8 cellular contexts compared by ENCODE assay signal in the genomic region with DNA sequence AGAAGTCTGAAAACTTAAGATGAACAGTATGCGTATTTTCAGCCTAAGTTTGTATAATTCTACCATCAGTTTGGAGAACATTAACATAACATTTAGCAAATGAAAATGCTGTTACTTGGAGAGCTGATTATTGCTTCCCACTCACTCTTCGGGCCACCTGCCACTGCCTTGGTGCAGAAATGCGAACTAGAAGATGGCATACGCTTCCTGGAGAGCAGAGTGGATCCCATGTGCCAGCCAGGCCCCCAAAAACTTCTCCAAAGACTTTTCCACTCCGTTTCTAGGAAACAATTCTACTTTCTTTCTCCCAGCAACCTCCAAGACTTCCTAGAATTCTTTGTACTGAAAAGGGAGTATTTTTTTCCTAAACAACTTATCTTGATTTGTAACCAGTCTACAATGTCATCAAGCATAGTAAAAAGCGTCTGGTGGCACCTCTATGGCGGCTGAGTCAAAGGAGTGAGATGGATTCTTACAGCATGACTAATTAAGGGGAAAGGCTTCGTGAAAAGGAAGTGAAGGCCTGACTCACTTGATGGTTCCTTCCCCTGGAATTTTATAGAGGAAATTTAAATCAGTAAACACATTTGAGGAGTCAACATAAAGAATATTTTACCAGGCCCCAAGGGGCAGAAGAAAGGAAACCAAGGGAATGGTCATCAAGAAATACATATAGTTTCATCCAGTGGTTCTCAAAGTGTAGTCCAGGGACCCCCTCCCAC. TPM values are rescaled to one million over a fixed set of nuclear protein-coding genes. Genes with fewer than 3 reads are reported as not detected.
DNase-seq lines count a peak whose midpoint lies in the region; ATAC-seq and TF ChIP-seq lines count a peak whose summit lies in the region.

No MANE protein-coding gene starts in this region.

- H4K20me1 ChIP-seq in SK-N-SH (ENCODE audit: insufficient read depth), result no peaks in the 10 kb centered on the region

- POLR2A ChIA-PET in SK-N-SH (lab: Yijun Ruan, JAX), result no interaction called here

- H3K27me3 ChIP-seq in SK-N-SH (ENCODE audit: insufficient read depth) (no peaks in the 10 kb centered on the region), psoas muscle (ENCODE audit: insufficient read depth in 3 of 3, low read length in 2 of 3) (no peaks in the 10 kb centered on the region), prostate gland (replicated peaks; ENCODE audit: insufficient read depth) (no peaks in the 10 kb centered on the region)

- TF ChIP-seq RAD21 in SK-N-SH (IDR thresholded peaks at IDR 0.05; ENCODE audit: low read length), result no peak

- ATAC-seq in psoas muscle (peak; percentile 76 to 94 (median 87)), HG03378 (IDR thresholded peaks at IDR 0.05; ENCODE audit: unreplicated experiment) (no peak)

- WGBS in SK-N-SH (ENCODE audit: low lambda C conversion rate), result 35% methylated on average over 8 of the region's 8 CpGs
- whole genome bisulfite sequencing in psoas muscle, 3 donors, result 66 to 75% (median 72%) methylated on average over 8 of the region's 8 CpGs
- 65% methylated on average over 8 of the region's 8 CpGs for WGBS in prostate gland

- H3K4me2 ChIP-seq in SK-N-SH, result peak overlapping the region; percentile 73

- peaks cover 68% of the 10 kb centered on the region for H3F3A ChIP-seq in SK-N-SH (replicated peaks; ENCODE audit: insufficient read depth)

- no peaks in the 10 kb centered on the region for H3K9me3 ChIP-seq in SK-N-SH
- no peaks in the 10 kb centered on the region for H3K9me3 ChIP-seq in psoas muscle
- no peaks in the 10 kb centered on the region for H3K9me3 ChIP-seq in prostate gland

- no peaks in the 10 kb centered on the region for H3K9me2 ChIP-seq in SK-N-SH

- TF ChIP-seq CTCF in SK-N-SH (IDR thresholded peaks at IDR 0.05), result no peak
- TF ChIP-seq CTCF in fibroblast of the aortic adventitia (IDR thresholded peaks at IDR 0.05; ENCODE audit: insufficient read depth, low read length), result no peak
- TF ChIP-seq CTCF in psoas muscle (IDR thresholded peaks at IDR 0.05), result no peak
- TF ChIP-seq CTCF in prostate gland (IDR thresholded peaks at IDR 0.05), result no peak

- no peak for TF ChIP-seq POLR2A in prostate gland (IDR thresholded peaks at IDR 0.05)

- H3K79me2 ChIP-seq in SK-N-SH (ENCODE audit: insufficient read depth), result peaks cover 73% of the 10 kb centered on the region

- H2AFZ ChIP-seq in SK-N-SH (ENCODE audit: low read depth), result no peak overlapping the region

- H3K9ac ChIP-seq in SK-N-SH, result peak overlapping the region; percentile 68

- DNase-seq in GM04504 (ENCODE audit: low read depth) (peak; percentile 77), SK-N-SH (no peak), fibroblast of the aortic adventitia (ENCODE audit: low read depth) (peak; percentile 90), psoas muscle (no peak), prostate gland (ENCODE audit: low spot score) (no peak)
- no peak for DNase-seq in effector CD4-positive, alpha-beta T cell
- DNase-seq in central memory CD4-positive, alpha-beta T cell, result no peak

- H3K4me1 ChIP-seq in SK-N-SH (ENCODE audit: control insufficient read depth in 1 of 2, insufficient read depth in 2 of 2, low read depth in 1 of 2, low read length in 1 of 2) (peaks cover 3 to 76% of the 10 kb centered on the region in 2 experiments), psoas muscle (peaks cover 31% of the 10 kb centered on the region), prostate gland (replicated peaks) (no peaks in the 10 kb centered on the region)

- H3K4me3 ChIP-seq in SK-N-SH (ENCODE audit: low read depth in 2 of 2, low read length in 1 of 2) (0 out of 4 replicates have a peak overlapping the region, but pooled peaks of 1 of the 2 experiments have one; percentile 6), fibroblast of the aortic adventitia (ENCODE audit: low read depth, low read length) (peak overlapping the region; percentile 16), psoas muscle (no peak overlapping the region), prostate gland (no peak overlapping the region)

- intact Hi-C loops in psoas muscle (cut with DNase I), result loop anchor here in 1 of 2 donors (10.0 kb wide), 1 partner anchor 103 kb away; no protein-coding TSS in a partner anchor
- intact Hi-C loops in prostate gland (cut with DNase I), result no loop called here

- TF ChIP-seq EP300 in SK-N-SH (IDR thresholded peaks at IDR 0.05; ENCODE audit: borderline replicate concordance in 1 of 2, low read depth in 1 of 2, low read length in 1 of 2), result peak in 1 of 2 experiments; percentile 96; a peak in 2 of 4 replicates

- H3K36me3 ChIP-seq in SK-N-SH (replicated peaks in 1 of 2; ENCODE audit: control insufficient read depth in 1 of 2, insufficient read depth in 2 of 2, low read length in 1 of 2) (peaks cover 33 to 59% of the 10 kb centered on the region in 2 experiments), psoas muscle (ENCODE audit: insufficient read depth in 1 of 2, low read depth in 1 of 2) (peaks cover 5 to 51% of the 10 kb centered on the region in 2 donors), prostate gland (no peaks in the 10 kb centered on the region)

- H3K27ac ChIP-seq in SK-N-SH (ENCODE audit: low read depth in 2 of 2, low read length in 1 of 2) (peak overlapping the region; percentile 77 to 98; a peak in 3 of 4 replicates), psoas muscle (peak overlapping the region; percentile 78), prostate gland (no peak overlapping the region)

- CTCF ChIA-PET in SK-N-SH (lab: Yijun Ruan, JAX), result no interaction called here

TF ChIP-seq in SK-N-SH, 30 proteins besides CTCF, POLR2A, EP300 and RAD21 (continues in another document):
- TF ChIP-seq EZH2phosphoT487 (IDR thresholded peaks at IDR 0.05; ENCODE audit: borderline replicate concordance, low read depth), result no peak
- no peak for TF ChIP-seq TAF1 (IDR thresholded peaks at IDR 0.05; ENCODE audit: borderline replicate concordance, low read depth, low read length)
- TF ChIP-seq TCF12 (IDR thresholded peaks at IDR 0.05), result peak; percentile 91
- peak; percentile 76; the same call in 1 of the 2 replicates for TF ChIP-seq YY1 (IDR thresholded peaks at IDR 0.05; ENCODE audit: low read depth)
- TF ChIP-seq RFX5 (IDR thresholded peaks at IDR 0.05; ENCODE audit: low read length), result no peak
- peak; percentile 61; the same call in 1 of the 2 replicates for TF ChIP-seq ELF1 (IDR thresholded peaks at IDR 0.05)
- TF ChIP-seq NRF1 (IDR thresholded peaks at IDR 0.05; ENCODE audit: low read depth, low read length), result no peak
- no peak for TF ChIP-seq RCOR1 (IDR thresholded peaks at IDR 0.05; ENCODE audit: low read length)
- TF ChIP-seq, protein P1, sequence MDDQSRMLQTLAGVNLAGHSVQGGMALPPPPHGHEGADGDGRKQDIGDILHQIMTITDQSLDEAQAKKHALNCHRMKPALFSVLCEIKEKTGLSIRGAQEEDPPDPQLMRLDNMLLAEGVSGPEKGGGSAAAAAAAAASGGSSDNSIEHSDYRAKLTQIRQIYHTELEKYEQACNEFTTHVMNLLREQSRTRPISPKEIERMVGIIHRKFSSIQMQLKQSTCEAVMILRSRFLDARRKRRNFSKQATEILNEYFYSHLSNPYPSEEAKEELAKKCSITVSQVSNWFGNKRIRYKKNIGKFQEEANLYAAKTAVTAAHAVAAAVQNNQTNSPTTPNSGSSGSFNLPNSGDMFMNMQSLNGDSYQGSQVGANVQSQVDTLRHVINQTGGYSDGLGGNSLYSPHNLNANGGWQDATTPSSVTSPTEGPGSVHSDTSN (IDR thresholded peaks at IDR 0.05), result peak; percentile 85
- TF ChIP-seq, protein P2, sequence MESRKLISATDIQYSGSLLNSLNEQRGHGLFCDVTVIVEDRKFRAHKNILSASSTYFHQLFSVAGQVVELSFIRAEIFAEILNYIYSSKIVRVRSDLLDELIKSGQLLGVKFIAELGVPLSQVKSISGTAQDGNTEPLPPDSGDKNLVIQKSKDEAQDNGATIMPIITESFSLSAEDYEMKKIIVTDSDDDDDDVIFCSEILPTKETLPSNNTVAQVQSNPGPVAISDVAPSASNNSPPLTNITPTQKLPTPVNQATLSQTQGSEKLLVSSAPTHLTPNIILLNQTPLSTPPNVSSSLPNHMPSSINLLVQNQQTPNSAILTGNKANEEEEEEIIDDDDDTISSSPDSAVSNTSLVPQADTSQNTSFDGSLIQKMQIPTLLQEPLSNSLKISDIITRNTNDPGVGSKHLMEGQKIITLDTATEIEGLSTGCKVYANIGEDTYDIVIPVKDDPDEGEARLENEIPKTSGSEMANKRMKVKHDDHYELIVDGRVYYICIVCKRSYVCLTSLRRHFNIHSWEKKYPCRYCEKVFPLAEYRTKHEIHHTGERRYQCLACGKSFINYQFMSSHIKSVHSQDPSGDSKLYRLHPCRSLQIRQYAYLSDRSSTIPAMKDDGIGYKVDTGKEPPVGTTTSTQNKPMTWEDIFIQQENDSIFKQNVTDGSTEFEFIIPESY (IDR thresholded peaks at IDR 0.05; ENCODE audit: borderline replicate concordance, low read depth), result peak; percentile 81; the same call in 1 of the 2 replicates
- peak; percentile 99 for TF ChIP-seq JUND (IDR thresholded peaks at IDR 0.05)
- TF ChIP-seq, protein P3, sequence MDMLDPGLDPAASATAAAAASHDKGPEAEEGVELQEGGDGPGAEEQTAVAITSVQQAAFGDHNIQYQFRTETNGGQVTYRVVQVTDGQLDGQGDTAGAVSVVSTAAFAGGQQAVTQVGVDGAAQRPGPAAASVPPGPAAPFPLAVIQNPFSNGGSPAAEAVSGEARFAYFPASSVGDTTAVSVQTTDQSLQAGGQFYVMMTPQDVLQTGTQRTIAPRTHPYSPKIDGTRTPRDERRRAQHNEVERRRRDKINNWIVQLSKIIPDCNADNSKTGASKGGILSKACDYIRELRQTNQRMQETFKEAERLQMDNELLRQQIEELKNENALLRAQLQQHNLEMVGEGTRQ (IDR thresholded peaks at IDR 0.05; ENCODE audit: borderline replicate concordance, low read depth, low read length), result no peak
- TF ChIP-seq SMC3 (IDR thresholded peaks at IDR 0.05; ENCODE audit: low read depth, low read length), result no peak
- TF ChIP-seq GATA2 (CRISPR knock-in tag; IDR thresholded peaks at IDR 0.05), result no peak
- no peak for TF ChIP-seq CHD2 (IDR thresholded peaks at IDR 0.05; ENCODE audit: low read length, partially characterized antibody)
- TF ChIP-seq MEF2A (IDR thresholded peaks at IDR 0.05; ENCODE audit: borderline replicate concordance, low read depth), result peak; percentile 54; the same call in 1 of the 2 replicates
- TF ChIP-seq FOSL2 (IDR thresholded peaks at IDR 0.05; ENCODE audit: borderline replicate concordance, low read depth), result peak; percentile 98
- no peak for TF ChIP-seq MXI1 (IDR thresholded peaks at IDR 0.05; ENCODE audit: low read depth, low read length)
- TF ChIP-seq FOXM1 (IDR thresholded peaks at IDR 0.05; ENCODE audit: low read depth), result peak; percentile 84

RNA-seq across cellular contexts. Expression of a gene that starts 36.6 kb away (rescaled TPM):
- polyA plus RNA-seq in SK-N-SH (2012; rRNA removed) (37.2 and 41.4 TPM in 2 replicates), psoas muscle (100 to 1,000 TPM in 2 of 3 donors, 10 to 100 TPM in 1; 69.0 to 240 (median 151) TPM)
- 51.6 and 77.8 TPM in 2 replicates for polyA plus RNA-seq in SK-N-SH (2012; cell fraction: cytosol; rRNA removed)
- polyA plus RNA-seq in SK-N-SH (2012; cell fraction: nucleus; rRNA removed), result 19.8 and 34.0 TPM in 2 replicates
- total RNA-seq in fibroblast of the aortic adventitia (ENCODE audit: low replicate concordance) (62.8 and 93.5 TPM in 2 replicates), psoas muscle (100 to 1,000 TPM in 3 of 4 donors, 10 to 100 TPM in 1; 61.5 to 291 (median 181) TPM), prostate gland (10 to 100 TPM; 37.5 to 49.8 TPM)

Comparison
In these comparisons a context has a peak if more than half of its experiments do, and no peak if none do; other contexts are left out.
1. DNase-seq: peak in GM04504 (single experiment) and fibroblast of the aortic adventitia (single experiment); none in SK-N-SH (single experiment), psoas muscle (0 of 2), prostate gland (single experiment), effector CD4-positive, alpha-beta T cell (single experiment) and central memory CD4-positive, alpha-beta T cell (single experiment).
2. H3K27ac ChIP-seq: peak in SK-N-SH (2 of 2) and psoas muscle (single experiment); none in prostate gland (0 of 2).